Comparison of ENCODE assay signal across 25 cellular contexts in genomic region chr7:33726582-33726981, GRCh38.
DNase-seq lines count a peak whose midpoint lies in the region; ATAC-seq and TF ChIP-seq lines count a peak whose summit lies in the region.
"Had no signal": no experiment of that assay in that cellular context is flagged by ENCODE, and none has a peak within 500 bp of the region (broad histone marks: within the 10 kb centered on the region; RNA-seq: fewer than 3 reads in every experiment).

No MANE protein-coding gene starts in this region.

- H3K9me3 Mint-ChIP-seq in central memory CD8-positive, alpha-beta T cell = peaks cover 5% of the 10 kb centered on the region
- no peaks in the 10 kb centered on the region for H3K9me3 Mint-ChIP-seq in progenitor cell of endocrine pancreas (ENCODE audit: low read depth)
- H3K9me3 Mint-ChIP-seq: CD4-positive, alpha-beta T cell had no signal

- TF ChIP-seq POLR2A in breast epithelium (IDR thresholded peaks at IDR 0.05) = no peak

- TF ChIP-seq CTCF in mammary epithelial cell (conservative IDR thresholded peaks at IDR 0.05 in 1 of 2, IDR thresholded peaks at IDR 0.05 in 1 of 2; ENCODE audit: extremely low read depth in 1 of 2, insufficient read depth in 1 of 2, low read depth in 1 of 2, low read length in 2 of 2) (no peak), breast epithelium (IDR thresholded peaks at IDR 0.05) (no peak), progenitor cell of endocrine pancreas (IDR thresholded peaks at IDR 0.05; ENCODE audit: unreplicated experiment) (no peak)

- no peak overlapping the region for H3K9ac ChIP-seq in mammary epithelial cell (ENCODE audit: insufficient read depth, low read length)
- H3K9ac ChIP-seq: GM23248 had no signal

- H3K36me3 ChIP-seq in mammary epithelial cell (ENCODE audit: insufficient read depth, low read length) (no peaks in the 10 kb centered on the region), breast epithelium (no peaks in the 10 kb centered on the region)
- H3K36me3 ChIP-seq: Peyer's patch, prostate gland, SJSA1 had no signal

- CTCF ChIA-PET in mammary epithelial cell (lab: Charles Lee; ENCODE audit: low non-redundant PET) = no interaction called here

- 77% methylated on average over 5 of the region's 5 CpGs for WGBS in mammary epithelial cell (ENCODE audit: low coverage, missing lambda C conversion rate)

- in situ Hi-C loops in mammary epithelial cell (cut with MboI; ENCODE audit: low sequenced_read_pairs in 2 of 2) = no loop called here

- H4K20me1 ChIP-seq in mammary epithelial cell (ENCODE audit: insufficient read depth, low read length) = no peaks in the 10 kb centered on the region

- peaks cover 21% of the 10 kb centered on the region for H3K4me1 ChIP-seq in mammary epithelial cell (ENCODE audit: insufficient read depth, low read length)
- no peaks in the 10 kb centered on the region for H3K4me1 ChIP-seq in breast epithelium
- H3K4me1 ChIP-seq: Peyer's patch, prostate gland had no signal

- no TSS peak for BruUV-seq in mammary epithelial cell (replicated peaks; lab: Mats Ljungman, UMichigan)

- H2AFZ ChIP-seq in mammary epithelial cell (ENCODE audit: low read depth, low read length) = peak overlapping the region; percentile 62
- H2AFZ ChIP-seq: GM23248 had no signal

- no peak for DNase-seq in mammary epithelial cell
- DNase-seq in breast epithelium (ENCODE audit: low spot score in 2 of 2) = no peak
- DNase-seq in central memory CD8-positive, alpha-beta T cell (ENCODE audit: low spot score in 2 of 2) = no peak
- DNase-seq in left lobe of liver (ENCODE audit: low spot score) = no peak
- DNase-seq in progenitor cell of endocrine pancreas (ENCODE audit: low spot score, unreplicated experiment) = no peak
- DNase-seq in stimulated activated CD4-positive, alpha-beta T cell treated with anti-CD3 and anti-CD28 coated beads, Interleukin-4, amount 100 ng/mL, for 24 hours = no peak
- DNase-seq in NCI-H2171 treated with DMSO at 0.1 percent for 48 hours (lab: John Stamatoyannopoulos, UW) = no peak
- DNase-seq in NCI-H2196 treated with DMSO at 0.1 percent for 48 hours (lab: John Stamatoyannopoulos, UW; ENCODE audit: unreplicated experiment) = no peak
- DNase-seq: activated CD4-positive, alpha-beta T cell treated with anti-CD3 and anti-CD28 coated beads for 1 hour; activated CD8-positive, alpha-beta T cell treated with anti-CD3 and anti-CD28 coated beads, Interleukin-2, amount 10 ng/mL, durations not matched to agents 7 days and 5 days; activated gamma-delta T cell; activated T-cell treated with anti-CD3 and anti-CD28 coated beads for 4 hours; CD4-positive, alpha-beta T cell; DMS 273 treated with DMSO at 0.1 percent for 48 hours; glutamatergic neuron; GM23248; NCI-H1694; NCI-H524 treated with DMSO at 0.1 percent for 48 hours; Peyer's patch had no signal

- H3K4me1 Mint-ChIP-seq in central memory CD8-positive, alpha-beta T cell = no peaks in the 10 kb centered on the region
- peaks cover 30% of the 10 kb centered on the region for H3K4me1 Mint-ChIP-seq in progenitor cell of endocrine pancreas (ENCODE audit: low read depth)

- H3K9me3 ChIP-seq in mammary epithelial cell (replicated peaks; ENCODE audit: insufficient read depth, low read length) (no peaks in the 10 kb centered on the region), breast epithelium (no peaks in the 10 kb centered on the region)
- H3K9me3 ChIP-seq: Peyer's patch, prostate gland, SJSA1 had no signal

- H3K27ac ChIP-seq in mammary epithelial cell (ENCODE audit: insufficient read depth, low read depth, low read length) = no peak overlapping the region
- H3K27ac ChIP-seq in breast epithelium = no peak overlapping the region
- H3K27ac ChIP-seq: 22Rv1, coronary artery, GM23248, Peyer's patch, prostate gland, SJSA1 had no signal

- H3K27me3 ChIP-seq in mammary epithelial cell (ENCODE audit: insufficient read depth, low read length) = no peaks in the 10 kb centered on the region
- H3K27me3 ChIP-seq in breast epithelium = no peaks in the 10 kb centered on the region
- H3K27me3 ChIP-seq: Peyer's patch, SJSA1 had no signal

- H3K4me2 ChIP-seq in mammary epithelial cell (ENCODE audit: insufficient read depth, low read depth, low read length) = no peak overlapping the region

- ATAC-seq in central memory CD8-positive, alpha-beta T cell (replicated peaks; ENCODE audit: extremely low read depth, poor library complexity, severe bottlenecking) = no peak
- peak; percentile 22 for ATAC-seq in left lobe of liver
- ATAC-seq: activated CD8-positive, alpha-beta T cell treated with anti-CD3 and anti-CD28 coated beads, Interleukin-2, amount 10 ng/mL, durations not matched to agents 7 days and 5 days had no signal

- H3K36me3 Mint-ChIP-seq in central memory CD8-positive, alpha-beta T cell (ENCODE audit: insufficient read depth) = no peaks in the 10 kb centered on the region
- no peaks in the 10 kb centered on the region for H3K36me3 Mint-ChIP-seq in progenitor cell of endocrine pancreas (ENCODE audit: insufficient read depth)
- H3K36me3 Mint-ChIP-seq: brain had no signal

- peak overlapping the region; percentile 3 for H3K27ac Mint-ChIP-seq in central memory CD8-positive, alpha-beta T cell (ENCODE audit: low read depth)
- peak overlapping the region; percentile 83 for H3K27ac Mint-ChIP-seq in progenitor cell of endocrine pancreas
- H3K27ac Mint-ChIP-seq: activated CD8-positive, alpha-beta T cell treated with anti-CD3 and anti-CD28 coated beads, Interleukin-2, amount 10 ng/mL, durations not matched to agents 7 days and 5 days; CD4-positive, alpha-beta T cell had no signal

- no peaks in the 10 kb centered on the region for H3K79me2 ChIP-seq in mammary epithelial cell (ENCODE audit: insufficient read depth, low read length)

- H3K4me3 ChIP-seq in mammary epithelial cell (replicated peaks in 1 of 3; ENCODE audit: insufficient read depth in 1 of 3, low read depth in 2 of 3, low read length in 3 of 3) (no peak overlapping the region), breast epithelium (no peak overlapping the region)
- H3K4me3 ChIP-seq: coronary artery, GM23248, Peyer's patch, prostate gland, SJSA1, skin epidermis had no signal

- no peaks in the 10 kb centered on the region for H3K27me3 Mint-ChIP-seq in central memory CD8-positive, alpha-beta T cell
- peaks cover 27% of the 10 kb centered on the region for H3K27me3 Mint-ChIP-seq in progenitor cell of endocrine pancreas
- H3K27me3 Mint-ChIP-seq: CD4-positive, alpha-beta T cell had no signal

- dilution Hi-C loops in mammary epithelial cell (cut with HindIII; ENCODE audit: low sequenced_read_pairs) = no loop called here

- no peak overlapping the region for H3K4me3 Mint-ChIP-seq in central memory CD8-positive, alpha-beta T cell
- H3K4me3 Mint-ChIP-seq in progenitor cell of endocrine pancreas (ENCODE audit: low read depth) = no peak overlapping the region
- H3K4me3 Mint-ChIP-seq: activated CD8-positive, alpha-beta T cell treated with anti-CD3 and anti-CD28 coated beads, Interleukin-2, amount 10 ng/mL, durations not matched to agents 7 days and 5 days; brain; CD4-positive, alpha-beta T cell had no signal

- intact Hi-C loops in mammary epithelial cell (cut with micrococcal nuclease) (no loop called here), breast epithelium (cut with DNase I; ENCODE audit: low total_unique reads) (no loop called here)
